17 cellular contexts compared by ENCODE assay signal in the genomic region with DNA sequence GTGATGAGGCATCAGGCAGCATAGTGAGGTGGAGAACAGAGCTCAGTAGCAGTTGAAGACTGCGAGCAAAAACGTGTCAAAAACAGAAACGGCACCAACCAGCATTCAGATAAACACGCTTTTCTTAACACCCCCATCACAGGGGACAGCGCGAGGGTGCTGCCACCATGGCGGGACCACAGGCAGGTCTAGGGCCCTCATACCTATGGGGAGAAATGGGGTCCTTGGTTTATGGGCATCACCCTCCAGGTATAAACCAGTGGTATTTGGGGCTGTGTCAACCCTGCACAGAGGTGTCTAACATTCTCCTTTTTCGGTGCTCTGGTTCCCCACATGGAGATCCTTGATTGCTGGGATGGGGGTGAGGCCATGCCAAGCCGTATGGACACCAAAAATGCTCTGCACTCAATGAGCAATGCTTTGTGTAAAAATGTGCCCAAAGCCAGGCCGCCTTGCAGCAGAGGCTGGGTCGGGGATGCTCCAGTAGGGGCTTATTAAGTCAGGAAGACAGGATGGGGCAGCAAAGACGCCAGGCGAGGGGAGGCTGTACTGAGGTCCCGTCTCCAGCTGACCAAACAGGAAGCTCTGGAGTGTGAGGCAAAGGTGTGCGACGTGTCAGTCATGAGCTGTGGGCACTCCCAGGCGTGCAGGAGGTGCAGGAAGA.
A peak's percentile ranks its signal among the peaks of the same experiment; 100 is the strongest.
DNase-seq lines count a peak whose midpoint lies in the region; ATAC-seq, FAIRE-seq and TF ChIP-seq lines count a peak whose summit lies in the region.
"Had no signal": no experiment of that assay in that cellular context is flagged by ENCODE, and none has a peak within 500 bp of the region (broad histone marks: within the 10 kb centered on the region; RNA-seq: fewer than 3 reads in every experiment).

No MANE protein-coding gene starts in this region.

- H2AFZ ChIP-seq in H1 (ENCODE audit: low read length) (no peak overlapping the region), neuronal stem cell (ENCODE audit: low read length) (no peak overlapping the region)

- H3K9me3 Mint-ChIP-seq in Caco-2 (ENCODE audit: unreplicated experiment): peaks cover 10% of the 10 kb centered on the region

- TF ChIP-seq POLR2A in H1 (IDR thresholded peaks at IDR 0.05; ENCODE audit: control extremely low read depth in 1 of 2, low read depth in 2 of 2, low read length in 2 of 2): no peak

- H3K4me2 ChIP-seq in H1 (ENCODE audit: insufficient read depth in 1 of 2, low read depth in 2 of 2, low read length in 2 of 2): no peak overlapping the region
- no peak overlapping the region for H3K4me2 ChIP-seq in neuronal stem cell (ENCODE audit: insufficient read depth, low read length, poor library complexity, severe bottlenecking)

- WGBS in H1 (ENCODE audit: extremely low coverage in 1 of 2, insufficient coverage in 1 of 2, insufficient read length in 1 of 2, insufficient replicate concordance in 2 of 2, low coverage in 1 of 2, low lambda C conversion rate in 2 of 2, missing lambda C conversion rate in 1 of 2), 2 experiments: 84% methylated on average over 17 of the region's 17 CpGs; no CpG with 5 or more reads in 1 of the 2 experiments
- WGBS in neuronal stem cell (ENCODE audit: extremely low coverage in 2 of 2, insufficient read length in 2 of 2, insufficient replicate concordance in 1 of 2), 2 donors: no CpG with 5 or more reads among the region's 17 CpGs

- no peak overlapping the region for H3K18ac ChIP-seq in H1 (ENCODE audit: extremely low read depth, low read length)
- H3K18ac ChIP-seq in neuronal stem cell (ENCODE audit: low read length): no peak overlapping the region

- DNase-seq in Caco-2 (no peak), NCI-H146 treated with DMSO at 0.1 percent for 48 hours (lab: John Stamatoyannopoulos, UW; ENCODE audit: unreplicated experiment) (peak; percentile 44), H1 (ENCODE audit: low read depth in 1 of 2, low spot score in 2 of 2) (no peak), neuronal stem cell (ENCODE audit: low spot score) (no peak), DMS 273 (lab: John Stamatoyannopoulos, UW; ENCODE audit: unreplicated experiment) (no peak), Right ventricle myocardium superior (no peak)
- DNase-seq in effector memory CD4-positive, alpha-beta T cell: no peak
- DNase-seq: CD8-positive, alpha-beta memory T cell; DMS79; NCI-H187; NCI-H2107; NCI-H748 treated with DMSO at 0.1 percent for 48 hours had no signal

- H3K27ac ChIP-seq in H1 (ENCODE audit: low read depth, low read length): no peak overlapping the region
- H3K27ac ChIP-seq in neuronal stem cell (replicated peaks; ENCODE audit: low read length): no peak overlapping the region
- no peak overlapping the region for H3K27ac ChIP-seq in effector memory CD4-positive, alpha-beta T cell (ENCODE audit: insufficient read depth, low read length, poor library complexity, severe bottlenecking)
- H3K27ac ChIP-seq: C4-2B had no signal

- no peaks in the 10 kb centered on the region for H3K23me2 ChIP-seq in H1 (ENCODE audit: low read depth, low read length)

- H3K4me3 Mint-ChIP-seq in Caco-2 (ENCODE audit: unreplicated experiment): peak overlapping the region; percentile 35
- H3K4me3 Mint-ChIP-seq: CD8-positive, alpha-beta memory T cell had no signal

- H3K56ac ChIP-seq in H1 (replicated peaks; ENCODE audit: insufficient read length, low read depth, low read length): no peak overlapping the region

- no peak for TF ChIP-seq EP300 in H1 (IDR thresholded peaks at IDR 0.05; ENCODE audit: borderline replicate concordance in 1 of 2, low read depth in 2 of 2, low read length in 2 of 2)

- H4K8ac ChIP-seq in H1 (ENCODE audit: extremely low read depth, insufficient read depth, low read length) (no peak overlapping the region), neuronal stem cell (ENCODE audit: low read depth, low read length) (no peak overlapping the region)

- no peak for TF ChIP-seq CTCF in Caco-2 (IDR thresholded peaks at IDR 0.05; ENCODE audit: insufficient read depth in 1 of 2, low read depth in 1 of 2, low read length in 1 of 2, severe bottlenecking in 1 of 2, unreplicated experiment in 1 of 2)
- no peak for TF ChIP-seq CTCF in H1 (IDR thresholded peaks at IDR 0.05; ENCODE audit: control extremely low read depth in 1 of 3, insufficient read depth in 1 of 3, low read depth in 1 of 3, low read length in 3 of 3)

- H2BK120ac ChIP-seq in H1 (replicated peaks; ENCODE audit: low read depth, low read length) (no peak overlapping the region), neuronal stem cell (ENCODE audit: low read depth, low read length) (no peak overlapping the region)

- peaks cover 26% of the 10 kb centered on the region for H3K27me3 Mint-ChIP-seq in Caco-2 (ENCODE audit: insufficient read depth, unreplicated experiment)

- H2AK5ac ChIP-seq in H1 (ENCODE audit: low read depth, low read length) (no peak overlapping the region), neuronal stem cell (ENCODE audit: low read depth, low read length) (no peak overlapping the region)

- no peak overlapping the region for H3K14ac ChIP-seq in H1 (ENCODE audit: insufficient read length)
- no peak overlapping the region for H3K14ac ChIP-seq in neuronal stem cell (ENCODE audit: low read length)

- no peak for TF ChIP-seq RAD21 in H1 (IDR thresholded peaks at IDR 0.05 in 1 of 2, conservative IDR thresholded peaks at IDR 0.05 in 1 of 2; ENCODE audit: low read depth in 2 of 2, low read length in 2 of 2)

- BruUV-seq in Caco-2 (replicated peaks; lab: Mats Ljungman, UMichigan): no TSS peak

- H4K91ac ChIP-seq in H1 (replicated peaks; ENCODE audit: insufficient read length, low read length) (no peak overlapping the region), neuronal stem cell (ENCODE audit: low read depth, low read length, poor library complexity) (no peak overlapping the region)

- ATAC-seq in HG02798 (IDR thresholded peaks at IDR 0.05; ENCODE audit: poor library complexity, unreplicated experiment) (no peak), Right ventricle myocardium superior (ENCODE audit: poor library complexity) (no peak)
- ATAC-seq: GM12878 had no signal

- H3K36me3 Mint-ChIP-seq in Caco-2 (ENCODE audit: insufficient read depth, unreplicated experiment): no peaks in the 10 kb centered on the region

- H3K4me1 ChIP-seq in Caco-2 (no peaks in the 10 kb centered on the region), H1 (replicated peaks in 1 of 4; ENCODE audit: control insufficient read depth in 3 of 4, insufficient read depth in 4 of 4, low read length in 3 of 4) (no peaks in the 10 kb centered on the region; a peak in 2 of 7 replicates), neuronal stem cell (ENCODE audit: control insufficient read depth in 2 of 2, insufficient read depth in 1 of 2, low read depth in 1 of 2, low read length in 2 of 2) (no peaks in the 10 kb centered on the region)
- H3K4me1 ChIP-seq in effector memory CD4-positive, alpha-beta T cell (ENCODE audit: control insufficient read depth, insufficient read depth, low read length, poor library complexity, severe bottlenecking): no peaks in the 10 kb centered on the region

- H3K4me3 ChIP-seq in Caco-2 (ENCODE audit: low read depth, low read length): no peak overlapping the region
- no peak overlapping the region for H3K4me3 ChIP-seq in H1 (ENCODE audit: extremely low read depth in 1 of 4, insufficient read depth in 2 of 4, low read depth in 3 of 4, low read length in 4 of 4)
- H3K4me3 ChIP-seq in neuronal stem cell (ENCODE audit: low read length in 2 of 2): no peak overlapping the region
- H3K4me3 ChIP-seq in effector memory CD4-positive, alpha-beta T cell (ENCODE audit: insufficient read depth, low read depth, low read length, poor library complexity, severe bottlenecking): no peak overlapping the region
- H3K4me3 ChIP-seq: GM12878 had no signal

- no peaks in the 10 kb centered on the region for H3K79me2 ChIP-seq in H1 (ENCODE audit: control insufficient read depth in 1 of 2, insufficient read depth in 2 of 2, low read length in 2 of 2)

- H2BK15ac ChIP-seq in H1 (ENCODE audit: low read length) (0 out of 2 replicates have a peak overlapping the region, but pooled peaks have one; percentile 29), neuronal stem cell (ENCODE audit: low read length) (peak overlapping the region; percentile 8)

- no peak overlapping the region for H4K5ac ChIP-seq in H1 (ENCODE audit: insufficient read length, low read depth, low read length)

- H2BK12ac ChIP-seq in H1 (ENCODE audit: low read depth, low read length) (0 out of 2 replicates have a peak overlapping the region, but pooled peaks have one; percentile 50), neuronal stem cell (ENCODE audit: low read length) (no peak overlapping the region)

- no peaks in the 10 kb centered on the region for H3K79me1 ChIP-seq in H1 (ENCODE audit: low read depth, low read length)
- H3K79me1 ChIP-seq in neuronal stem cell (ENCODE audit: low read depth, low read length): no peaks in the 10 kb centered on the region

- H4K20me1 ChIP-seq in H1 (replicated peaks in 1 of 2; ENCODE audit: control insufficient read depth in 1 of 2, insufficient read depth in 2 of 2, low read length in 2 of 2): no peaks in the 10 kb centered on the region

- no peak overlapping the region for H3K9ac ChIP-seq in H1 (replicated peaks in 1 of 4; ENCODE audit: extremely low read depth in 1 of 4, low read depth in 3 of 4, low read length in 3 of 4)
- no peak overlapping the region for H3K9ac ChIP-seq in neuronal stem cell (ENCODE audit: low read depth, low read length, poor library complexity)

- no peak for FAIRE-seq in H1 (lab: Jason Lieb, UNC)
- FAIRE-seq: A204.1, GM12878, RCC 7860 had no signal

- no peak overlapping the region for H3K23ac ChIP-seq in H1 (ENCODE audit: insufficient read length)
- H3K23ac ChIP-seq in neuronal stem cell (ENCODE audit: low read depth, low read length, poor library complexity): no peak overlapping the region

- POLR2A ChIA-PET in Caco-2 (lab: Charles Lee): no interaction called here
- POLR2A ChIA-PET in H1 (lab: Charles Lee; ENCODE audit: partially characterized antibody): interaction anchor here (0.7 kb wide), 1 partner anchor 64 kb away, joined by 4 read pairs; no protein-coding TSS in a partner anchor

- no peak overlapping the region for H3K4ac ChIP-seq in H1 (replicated peaks; ENCODE audit: insufficient read length, low read depth, low read length)
- H3K4ac ChIP-seq in neuronal stem cell (ENCODE audit: low read length): no peak overlapping the region

- CTCF ChIA-PET in Caco-2 (lab: Charles Lee) (interaction anchor here (0.6 kb wide), 1 partner anchor 17 kb away, joined by 3 read pairs; no protein-coding TSS in a partner anchor), H1 (lab: Charles Lee; ENCODE audit: partially characterized antibody) (interaction anchor here (0.6 to 0.9 kb wide), 2 partner anchors 9 to 11 kb away, joined by 3 read pairs; no protein-coding TSS in a partner anchor)

- H3K9me3 ChIP-seq in Caco-2: 0 out of 2 replicates have a peak, but pooled peaks cover 3% of the 10 kb centered on the region
- H3K9me3 ChIP-seq in H1 (ENCODE audit: insufficient read depth in 2 of 2, low read depth in 1 of 2, low read length in 1 of 2): no peaks in the 10 kb centered on the region
- no peaks in the 10 kb centered on the region for H3K9me3 ChIP-seq in neuronal stem cell (replicated peaks in 1 of 2; ENCODE audit: control insufficient read depth in 2 of 2, insufficient read depth in 1 of 2, low read depth in 1 of 2, low read length in 2 of 2)
- no peaks in the 10 kb centered on the region for H3K9me3 ChIP-seq in effector memory CD4-positive, alpha-beta T cell (ENCODE audit: control insufficient read depth, low read length)

- no peak overlapping the region for H2BK20ac ChIP-seq in H1 (ENCODE audit: low read length)

- H3K4me1 Mint-ChIP-seq in Caco-2 (ENCODE audit: low read depth, unreplicated experiment): peaks cover 6% of the 10 kb centered on the region
- H3K4me1 Mint-ChIP-seq: CD8-positive, alpha-beta memory T cell had no signal

- H3K36me3 ChIP-seq in Caco-2 (ENCODE audit: control insufficient read depth, insufficient read depth, low read length): no peaks in the 10 kb centered on the region
- H3K36me3 ChIP-seq in H1 (ENCODE audit: control insufficient read depth in 2 of 4, insufficient read depth in 4 of 4, low read length in 3 of 4): no peaks in the 10 kb centered on the region
- H3K36me3 ChIP-seq in neuronal stem cell (replicated peaks in 1 of 2; ENCODE audit: control insufficient read depth in 2 of 2, insufficient read depth in 2 of 2, low read length in 2 of 2): no peaks in the 10 kb centered on the region
- no peaks in the 10 kb centered on the region for H3K36me3 ChIP-seq in effector memory CD4-positive, alpha-beta T cell (ENCODE audit: control insufficient read depth, insufficient read depth, low read length)

- H3K27ac Mint-ChIP-seq in Caco-2 (ENCODE audit: unreplicated experiment): no peak overlapping the region
- H3K27ac Mint-ChIP-seq: CD8-positive, alpha-beta memory T cell had no signal

- H3K27me3 ChIP-seq in Caco-2 (replicated peaks; ENCODE audit: control insufficient read depth, insufficient read depth, low read length): peaks cover 1% of the 10 kb centered on the region
- H3K27me3 ChIP-seq in H1 (replicated peaks in 1 of 4; ENCODE audit: control insufficient read depth in 3 of 4, extremely low read depth in 1 of 4, insufficient read depth in 3 of 4, low read length in 3 of 4): no peaks in the 10 kb centered on the region
- H3K27me3 ChIP-seq in neuronal stem cell (ENCODE audit: control insufficient read depth in 3 of 3, insufficient read depth in 3 of 3, low read depth in 1 of 3, low read length in 3 of 3): peaks cover 0 to 9% (median 0%) of the 10 kb centered on the region in 3 experiments
- no peaks in the 10 kb centered on the region for H3K27me3 ChIP-seq in effector memory CD4-positive, alpha-beta T cell (replicated peaks; ENCODE audit: control insufficient read depth, insufficient read depth, low read length, poor library complexity, severe bottlenecking)

- intact Hi-C loops in Caco-2 (cut with micrococcal nuclease; ENCODE audit: unreplicated experiment): no loop called here
- intact Hi-C loops in Right ventricle myocardium superior (cut with DNase I): no loop called here

- H2BK5ac ChIP-seq in H1 (ENCODE audit: low read depth, low read length) (no peak overlapping the region), neuronal stem cell (ENCODE audit: low read length) (no peak overlapping the region)
